ENCODE assay signal across 8 cellular contexts in genomic region chr10:43202657-43203490, GRCh38.
DNase-seq lines count a peak whose midpoint lies in the region; TF ChIP-seq lines count a peak whose summit lies in the region.

No MANE protein-coding gene starts in this region.

- peaks cover 0 to 9% (median 0%) of the 10 kb centered on the region in 3 donors for H3K27me3 ChIP-seq in stomach

- H3K9me3 ChIP-seq in stomach, result no peaks in the 10 kb centered on the region

- POLR2A ChIA-PET in RWPE1 (lab: Yijun Ruan, JAX; ENCODE audit: low non-redundant PET), result no interaction called here

- TF ChIP-seq POLR2A in lower leg skin (IDR thresholded peaks at IDR 0.05) (no peak), stomach (IDR thresholded peaks at IDR 0.05) (no peak)

- 25 to 26% methylated on average over 16 to 27 of the region's 38 CpGs for WGBS in lower leg skin, 2 donors
- 19 to 29% (median 23%) methylated on average over 25 to 38 of the region's 38 CpGs for WGBS in stomach, 5 donors

- peaks cover 0 to 6% (median 0%) of the 10 kb centered on the region in 4 donors for H3K36me3 ChIP-seq in stomach

- peaks cover 12 to 21% (median 17%) of the 10 kb centered on the region in 4 donors for H3K4me1 ChIP-seq in stomach

- H3K27ac ChIP-seq in RWPE1, result no peak overlapping the region
- peak overlapping the region in 1 of 5 donors; percentile 24 for H3K27ac ChIP-seq in stomach

- CTCF ChIA-PET in RWPE1 (lab: Yijun Ruan, JAX), result interaction anchor here (0.6 to 1.2 kb wide), 3 partner anchors 9 to 46 kb away, joined by 3 to 10 read pairs (median 3); no protein-coding TSS in a partner anchor

- TF ChIP-seq CTCF in RWPE1 (conservative IDR thresholded peaks at IDR 0.05; ENCODE audit: low read depth), result no peak
- TF ChIP-seq CTCF in lower leg skin (IDR thresholded peaks at IDR 0.05), result no peak
- TF ChIP-seq CTCF in stomach (IDR thresholded peaks at IDR 0.05), result no peak

- DNase-seq in NCI-H82 (lab: John Stamatoyannopoulos, UW) (peak; percentile 38), NCI-H82 treated with DMSO at 0.1 percent for 48 hours (lab: John Stamatoyannopoulos, UW; ENCODE audit: unreplicated experiment) (no peak), RWPE1 (ENCODE audit: low spot score) (peak; percentile 38), lower leg skin (ENCODE audit: low spot score in 2 of 2) (peak in 1 of 2 donors; percentile 87), stomach (peak; percentile 31), DMS153 (lab: John Stamatoyannopoulos, UW) (no peak), OCI-M2 (lab: John Stamatoyannopoulos, UW; ENCODE audit: unreplicated experiment) (no peak)
- peak; percentile 14 for DNase-seq in central memory CD4-positive, alpha-beta T cell

- intact Hi-C loops in lower leg skin (cut with DNase I; ENCODE audit: low total_unique reads), result no loop called here
- intact Hi-C loops in stomach (cut with DNase I; ENCODE audit: low total_unique reads), result no loop called here

- no peak for TF ChIP-seq EP300 in stomach (IDR thresholded peaks at IDR 0.05)

- peak overlapping the region; percentile 8 for H3K4me3 ChIP-seq in lower leg skin (ENCODE audit: low read depth, poor library complexity, severe bottlenecking)
- peak overlapping the region; percentile 40 to 58 (median 49) for H3K4me3 ChIP-seq in stomach

Comparison
In these comparisons a context has a peak if more than half of its experiments do, and no peak if none do; other contexts are left out.
1. DNase-seq: peak in NCI-H82 (single experiment), RWPE1 (single experiment), central memory CD4-positive, alpha-beta T cell (single experiment) and stomach (single experiment); none in NCI-H82 treated with DMSO at 0.1 percent for 48 hours (single experiment), DMS153 (single experiment) and OCI-M2 (single experiment).